9 cellular contexts compared by ENCODE assay signal in the genomic region with DNA sequence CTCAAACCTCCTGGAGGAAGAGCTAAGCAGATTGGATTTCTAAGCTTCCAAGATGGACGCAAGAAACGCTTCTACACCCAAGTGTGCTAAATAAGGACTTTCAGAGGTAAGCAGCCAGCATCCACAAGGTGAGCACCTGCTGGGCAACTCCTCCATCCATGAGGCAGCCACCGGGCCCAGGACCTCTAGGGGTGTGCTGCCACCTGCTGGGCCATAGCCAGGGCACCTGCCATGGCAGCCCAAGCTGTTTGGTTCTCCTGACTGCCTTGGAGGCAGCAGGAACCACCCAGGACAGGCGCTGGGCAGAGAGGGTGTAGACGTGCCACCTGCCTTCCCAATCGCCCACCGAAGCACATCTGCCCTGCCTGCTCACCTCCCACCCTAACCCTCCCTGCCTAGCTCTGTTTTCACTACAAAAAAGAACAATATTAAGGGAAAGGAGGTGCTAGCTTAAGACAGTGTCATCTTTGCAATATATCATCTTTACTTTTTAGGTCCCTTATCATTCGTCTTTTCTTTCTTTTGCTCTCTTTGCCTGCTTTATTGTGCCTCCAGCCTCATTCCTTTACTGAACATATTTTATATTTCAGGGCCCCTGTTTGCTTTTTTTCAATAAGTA. TPM values are rescaled to one million over a fixed set of nuclear protein-coding genes. Genes with fewer than 3 reads are reported as not detected.
DNase-seq lines count a peak whose midpoint lies in the region; ATAC-seq and TF ChIP-seq lines count a peak whose summit lies in the region.
"Had no signal": no experiment of that assay in that cellular context is flagged by ENCODE, and none has a peak within 500 bp of the region (broad histone marks: within the 10 kb centered on the region; RNA-seq: fewer than 3 reads in every experiment).

No MANE protein-coding gene starts in this region.

- peak; percentile 77 for ATAC-seq in GM18511 (IDR thresholded peaks at IDR 0.05; ENCODE audit: unreplicated experiment)

- TF ChIP-seq CTCF in A673 (conservative IDR thresholded peaks at IDR 0.05; ENCODE audit: low read depth, low read length): peak; percentile 68

- H3K9me3 ChIP-seq in A673 (ENCODE audit: low read depth, low read length, poor library complexity, severe bottlenecking) (no peaks in the 10 kb centered on the region), SJCRH30 (replicated peaks) (no peaks in the 10 kb centered on the region)

- H3K27me3 ChIP-seq in A673 (replicated peaks; ENCODE audit: insufficient read depth, low read depth, low read length, poor library complexity) (no peaks in the 10 kb centered on the region), SJCRH30 (no peaks in the 10 kb centered on the region)

- no TSS peak for BruUV-seq in A673 (replicated peaks; lab: Mats Ljungman, UMichigan)

- peaks cover 6 to 9% (median 8%) of the 10 kb centered on the region in 3 donors for H3K36me3 Mint-ChIP-seq in immature natural killer cell

- CTCF ChIA-PET in A673 (lab: Charles Lee): interaction anchor here (0.6 to 1.4 kb wide), 6 partner anchors 14 to 193 kb away, joined by 3 to 9 read pairs (median 4); a partner anchor contains a TSS

- DNase-seq in A673 (ENCODE audit: low spot score): peak; percentile 56
- peak; percentile 12 for DNase-seq in KG1 (lab: John Stamatoyannopoulos, UW)
- peak; percentile 49 to 70 for DNase-seq in SJCRH30
- DNase-seq in activated naive CD4-positive, alpha-beta T cell (lab: John Stamatoyannopoulos, UW): peak; percentile 35 to 77 (median 62)
- peak; percentile 70 to 76 (median 76) for DNase-seq in immature natural killer cell
- DNase-seq in stimulated activated CD4-positive, alpha-beta T cell treated with anti-CD3 and anti-CD28 coated beads, Interleukin-4, amount 100 ng/mL, for 48 hours (ENCODE audit: low read depth in 2 of 2): peak; percentile 62 to 68
- DNase-seq in NCI-H128 (lab: John Stamatoyannopoulos, UW; ENCODE audit: unreplicated experiment): no peak

- intact Hi-C loops in A673 (cut with micrococcal nuclease; ENCODE audit: unreplicated experiment): loop anchor here (2.0 to 5.0 kb wide), 2 partner anchors 104 to 265 kb away; no protein-coding TSS in a partner anchor

- H3K36me3 ChIP-seq in A673 (ENCODE audit: insufficient read depth, low read length, poor library complexity, severe bottlenecking): peaks cover 15% of the 10 kb centered on the region
- H3K36me3 ChIP-seq in SJCRH30: peaks cover 4% of the 10 kb centered on the region

- H3K27me3 Mint-ChIP-seq in immature natural killer cell (ENCODE audit: low read depth in 3 of 3): peaks cover 0 to 2% (median 0%) of the 10 kb centered on the region in 3 donors

- H3K4me3 ChIP-seq in A673 (ENCODE audit: low read depth, low read length, poor library complexity, severe bottlenecking) (no peak overlapping the region), SJCRH30 (no peak overlapping the region)

- H3K27ac Mint-ChIP-seq in immature natural killer cell: peak overlapping the region in 2 of 6 donors; percentile 43 to 46

- no peak overlapping the region for H3K4me3 Mint-ChIP-seq in immature natural killer cell

- peaks cover 28 to 32% of the 10 kb centered on the region in 2 donors for H3K4me1 Mint-ChIP-seq in immature natural killer cell

- no peaks in the 10 kb centered on the region for H3K9me3 Mint-ChIP-seq in immature natural killer cell

- H3K4me1 ChIP-seq in A673 (ENCODE audit: insufficient read depth, low read length, poor library complexity, severe bottlenecking) (peaks cover 9% of the 10 kb centered on the region), SJCRH30 (peaks cover 7% of the 10 kb centered on the region)

- POLR2A ChIA-PET in A673 (lab: Charles Lee; ENCODE audit: low non-redundant PET): no interaction called here

- no peak overlapping the region for H3K27ac ChIP-seq in A673 (ENCODE audit: low read depth, low read length, poor library complexity, severe bottlenecking)
- H3K27ac ChIP-seq in SJCRH30: no peak overlapping the region

RNA-seq across cellular contexts. Expression of a gene that starts 12.9 kb away (rescaled TPM):
- 0.33 and 0.62 TPM in 2 replicates for total RNA-seq in A673 (2021)
- total RNA-seq in SJCRH30 (2014; rRNA removed; shearing (Covaris generic)): 0.10 and 0.14 TPM in 2 replicates
- under 1 TPM in 2 of 3 donors, not detected in 1; 0.08 to 0.12 TPM for polyA plus RNA-seq in immature natural killer cell
- total RNA-seq: glomerular endothelial cell had no signal

RNA-seq across cellular contexts. Expression of a gene that starts 18.9 kb away (rescaled TPM):
- 7.1 and 10.8 TPM in 2 replicates for total RNA-seq in A673 (2021)
- total RNA-seq in SJCRH30 (2014; rRNA removed; shearing (Covaris generic)): not detected in 2 replicates
- 100 to 1,000 TPM; 183 to 303 (median 230) TPM for polyA plus RNA-seq in immature natural killer cell

RNA-seq across cellular contexts. Expression of a gene that starts 24.2 kb away (rescaled TPM):
- 26.4 and 27.1 TPM in 2 replicates for total RNA-seq in A673 (2021)
- 10.6 and 14.1 TPM in 2 replicates for total RNA-seq in SJCRH30 (2014; rRNA removed; shearing (Covaris generic))
- 10 to 100 TPM; 12.8 to 22.0 (median 20.9) TPM for polyA plus RNA-seq in immature natural killer cell

RNA-seq across cellular contexts. Expression of a gene that starts 24.6 kb away (rescaled TPM):
- total RNA-seq in A673 (2021): 34.5 and 37.1 TPM in 2 replicates
- total RNA-seq in SJCRH30 (2014; rRNA removed; shearing (Covaris generic)): 35.0 and 43.5 TPM in 2 replicates
- polyA plus RNA-seq in immature natural killer cell: 10 to 100 TPM; 25.6 to 62.8 (median 34.7) TPM

RNA-seq across cellular contexts. Expression of a gene that starts 27.7 kb away (rescaled TPM):
- 50.8 and 50.9 TPM in 2 replicates for total RNA-seq in A673 (2021)
- 19.3 and 19.6 TPM in 2 replicates for total RNA-seq in SJCRH30 (2014; rRNA removed; shearing (Covaris generic))
- 100 to 1,000 TPM in 2 of 3 donors, 10 to 100 TPM in 1; 44.6 to 118 (median 110) TPM for polyA plus RNA-seq in immature natural killer cell
